ENCODE assay signal across 8 cellular contexts in the genomic region with DNA sequence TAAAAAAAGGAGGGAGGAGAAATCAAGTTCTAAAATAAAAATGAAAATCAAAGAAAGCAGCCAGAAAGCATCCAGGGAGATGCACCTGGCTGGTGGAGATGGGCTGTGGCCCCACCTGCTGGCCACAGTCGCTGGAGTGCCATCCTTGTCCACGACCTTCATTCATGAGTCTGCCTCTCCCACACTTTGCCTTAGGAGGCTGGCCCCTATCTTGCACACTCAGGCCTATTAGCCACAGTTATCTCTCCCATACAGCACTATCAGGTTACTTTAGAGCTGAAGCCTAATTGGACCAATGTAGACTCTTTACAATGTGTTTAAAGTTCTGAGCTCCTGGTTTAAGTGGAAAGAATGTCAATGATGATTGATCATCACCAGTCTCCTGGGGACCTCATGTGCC.
DNase-seq lines count a peak whose midpoint lies in the region; ATAC-seq and TF ChIP-seq lines count a peak whose summit lies in the region.

No MANE protein-coding gene starts in this region.

- no peak for ATAC-seq in GM18511 (IDR thresholded peaks at IDR 0.05; ENCODE audit: unreplicated experiment)

- H3K4me1 ChIP-seq in SJCRH30 (no peaks in the 10 kb centered on the region), left ventricle myocardium inferior (no peaks in the 10 kb centered on the region)

- H3K9me3 ChIP-seq in SJCRH30 (replicated peaks) (no peaks in the 10 kb centered on the region), left ventricle myocardium inferior (replicated peaks) (peaks cover 24% of the 10 kb centered on the region)

- H3K4me3 ChIP-seq in SJCRH30 (no peak overlapping the region), left ventricle myocardium inferior (no peak overlapping the region)

- peak; percentile 13 for DNase-seq in DMS114 treated with DMSO at 0.1 percent for 48 hours (lab: John Stamatoyannopoulos, UW; ENCODE audit: unreplicated experiment)
- DNase-seq in HuH-7 (ENCODE audit: low spot score), result peak; percentile 12
- DNase-seq in SJCRH30, result peak; percentile 48 to 73
- no peak for DNase-seq in left ventricle myocardium inferior
- no peak for DNase-seq in type B pancreatic cell (ENCODE audit: extremely low spot score, unreplicated experiment)
- DNase-seq in activated T-helper 2 cell treated with anti-CD3 and anti-CD28 coated beads, Interferon-gamma antibody, Interleukin-2, Interleukin-4, amounts not matched to agents 10 μg/mL and 5 μg/mL and 100 μg/mL, durations not matched to agents 14 hours and 24 hours and 36 hours (ENCODE audit: low spot score), result no peak
- DNase-seq in T-helper 2 cell, result no peak

- TF ChIP-seq CTCF in left ventricle myocardium inferior (IDR thresholded peaks at IDR 0.05; ENCODE audit: borderline replicate concordance) (peak; percentile 50), type B pancreatic cell (conservative IDR thresholded peaks at IDR 0.05) (peak; percentile 75)

- H3K4me3 Mint-ChIP-seq in type B pancreatic cell, result no peak overlapping the region
- H3K4me3 Mint-ChIP-seq in activated T-helper 2 cell treated with anti-CD3 and anti-CD28 coated beads, Interferon-gamma antibody, Interleukin-2, Interleukin-4, amounts not matched to agents 10 μg/mL and 5 μg/mL and 100 μg/mL, durations not matched to agents 14 hours and 24 hours and 36 hours (ENCODE audit: low read depth), result no peak overlapping the region

- H3K9me3 Mint-ChIP-seq in type B pancreatic cell, result no peaks in the 10 kb centered on the region
- no peaks in the 10 kb centered on the region for H3K9me3 Mint-ChIP-seq in activated T-helper 2 cell treated with anti-CD3 and anti-CD28 coated beads, Interferon-gamma antibody, Interleukin-2, Interleukin-4, amounts not matched to agents 10 μg/mL and 5 μg/mL and 100 μg/mL, durations not matched to agents 14 hours and 24 hours and 36 hours

- peaks cover 17% of the 10 kb centered on the region for H3K27me3 Mint-ChIP-seq in type B pancreatic cell
- H3K27me3 Mint-ChIP-seq in activated T-helper 2 cell treated with anti-CD3 and anti-CD28 coated beads, Interferon-gamma antibody, Interleukin-2, Interleukin-4, amounts not matched to agents 10 μg/mL and 5 μg/mL and 100 μg/mL, durations not matched to agents 14 hours and 24 hours and 36 hours (ENCODE audit: low read depth), result no peaks in the 10 kb centered on the region

- peaks cover 8% of the 10 kb centered on the region for H3K4me1 Mint-ChIP-seq in type B pancreatic cell (ENCODE audit: unreplicated experiment)
- no peaks in the 10 kb centered on the region for H3K4me1 Mint-ChIP-seq in activated T-helper 2 cell treated with anti-CD3 and anti-CD28 coated beads, Interferon-gamma antibody, Interleukin-2, Interleukin-4, amounts not matched to agents 10 μg/mL and 5 μg/mL and 100 μg/mL, durations not matched to agents 14 hours and 24 hours and 36 hours (ENCODE audit: low read depth)

- H3K27ac ChIP-seq in SJCRH30 (no peak overlapping the region), left ventricle myocardium inferior (replicated peaks) (no peak overlapping the region)

- intact Hi-C loops in left ventricle myocardium inferior (cut with micrococcal nuclease), result no loop called here
- intact Hi-C loops in activated T-helper 2 cell treated with anti-CD3 and anti-CD28 coated beads, Interferon-gamma antibody, Interleukin-2, Interleukin-4, amounts not matched to agents 10 μg/mL and 5 μg/mL and 100 μg/mL, durations not matched to agents 14 hours and 24 hours and 36 hours (cut with micrococcal nuclease), result no loop called here

- no peaks in the 10 kb centered on the region for H3K27me3 ChIP-seq in SJCRH30
- H3K27me3 ChIP-seq in left ventricle myocardium inferior (ENCODE audit: low read depth), result peaks cover 30% of the 10 kb centered on the region

- no peaks in the 10 kb centered on the region for H3K36me3 ChIP-seq in SJCRH30
- H3K36me3 ChIP-seq in left ventricle myocardium inferior, result no peaks in the 10 kb centered on the region

- no peaks in the 10 kb centered on the region for H3K36me3 Mint-ChIP-seq in type B pancreatic cell
- no peaks in the 10 kb centered on the region for H3K36me3 Mint-ChIP-seq in activated T-helper 2 cell treated with anti-CD3 and anti-CD28 coated beads, Interferon-gamma antibody, Interleukin-2, Interleukin-4, amounts not matched to agents 10 μg/mL and 5 μg/mL and 100 μg/mL, durations not matched to agents 14 hours and 24 hours and 36 hours (ENCODE audit: low read depth)

- no peak overlapping the region for H3K27ac Mint-ChIP-seq in type B pancreatic cell
- H3K27ac Mint-ChIP-seq in activated T-helper 2 cell treated with anti-CD3 and anti-CD28 coated beads, Interferon-gamma antibody, Interleukin-2, Interleukin-4, amounts not matched to agents 10 μg/mL and 5 μg/mL and 100 μg/mL, durations not matched to agents 14 hours and 24 hours and 36 hours, result no peak overlapping the region

Comparison
In these comparisons a context has a peak if more than half of its experiments do, and no peak if none do; other contexts are left out.
1. DNase-seq: peak in DMS114 treated with DMSO at 0.1 percent for 48 hours (single experiment), HuH-7 (single experiment) and SJCRH30 (2 of 2); none in left ventricle myocardium inferior (single experiment), type B pancreatic cell (single experiment), activated T-helper 2 cell treated with anti-CD3 and anti-CD28 coated beads, Interferon-gamma antibody, Interleukin-2, Interleukin-4, amounts not matched to agents 10 μg/mL and 5 μg/mL and 100 μg/mL, durations not matched to agents 14 hours and 24 hours and 36 hours (single experiment) and T-helper 2 cell (0 of 5).